20 cellular contexts compared by ENCODE assay signal in genomic region chr16:78852236-78852635, GRCh38.
"Had no signal": no experiment of that assay in that cellular context is flagged by ENCODE, and none has a peak within 500 bp of the region (broad histone marks: within the 10 kb centered on the region; RNA-seq: fewer than 3 reads in every experiment).

No MANE protein-coding gene starts in this region.

- FAIRE-seq: islet of Langerhans, kidney had no signal

- DNase-seq: hypothalamus; immature natural killer cell; kidney; left colon; left lung; lower lobe of right lung; mammary epithelial cell; mesenchymal stem cell; naive thymus-derived CD8-positive, alpha-beta T cell; occipital lobe; right lobe of liver; stimulated activated CD4-positive, alpha-beta T cell treated with anti-CD3 and anti-CD28 coated beads, Interleukin-1b, Interleukin-23, amount 100 ng/mL, for 48 hours; stimulated activated CD4-positive, alpha-beta T cell treated with anti-CD3 and anti-CD28 coated beads, Interleukin-2, amount 100 ng/mL, for 48 hours; stimulated activated CD4-positive, alpha-beta T cell treated with anti-CD3 and anti-CD28 coated beads, Interleukin-4, amount 100 ng/mL, for 4 hours; stimulated activated CD8-positive, alpha-beta memory T cell treated with anti-CD3 and anti-CD28 coated beads, Interleukin-4, amount 100 ng/mL, for 48 hours; stimulated activated naive CD4-positive, alpha-beta T cell treated with Interleukin-2 at 50 U/mL for 16 hours; stimulated activated naive CD8-positive, alpha-beta T cell treated with anti-CD3 and anti-CD28 coated beads, Interleukin-15, amount 100 ng/mL, for 72 hours; uterus had no signal

- ATAC-seq: left colon; left lung; lower lobe of right lung; naive thymus-derived CD8-positive, alpha-beta T cell; right lobe of liver; stimulated activated memory B cell treated with anti-CD40 and anti-IgM and Interleukin-4, amounts not matched to agents 10 μg/mL and 1 μg/mL and 100 μg/mL, for 72 hours; stimulated activated naive CD8-positive, alpha-beta T cell treated with anti-CD3 and anti-CD28 coated beads, Interleukin-15, amount 100 ng/mL, for 72 hours had no signal
